In the genomic region with DNA sequence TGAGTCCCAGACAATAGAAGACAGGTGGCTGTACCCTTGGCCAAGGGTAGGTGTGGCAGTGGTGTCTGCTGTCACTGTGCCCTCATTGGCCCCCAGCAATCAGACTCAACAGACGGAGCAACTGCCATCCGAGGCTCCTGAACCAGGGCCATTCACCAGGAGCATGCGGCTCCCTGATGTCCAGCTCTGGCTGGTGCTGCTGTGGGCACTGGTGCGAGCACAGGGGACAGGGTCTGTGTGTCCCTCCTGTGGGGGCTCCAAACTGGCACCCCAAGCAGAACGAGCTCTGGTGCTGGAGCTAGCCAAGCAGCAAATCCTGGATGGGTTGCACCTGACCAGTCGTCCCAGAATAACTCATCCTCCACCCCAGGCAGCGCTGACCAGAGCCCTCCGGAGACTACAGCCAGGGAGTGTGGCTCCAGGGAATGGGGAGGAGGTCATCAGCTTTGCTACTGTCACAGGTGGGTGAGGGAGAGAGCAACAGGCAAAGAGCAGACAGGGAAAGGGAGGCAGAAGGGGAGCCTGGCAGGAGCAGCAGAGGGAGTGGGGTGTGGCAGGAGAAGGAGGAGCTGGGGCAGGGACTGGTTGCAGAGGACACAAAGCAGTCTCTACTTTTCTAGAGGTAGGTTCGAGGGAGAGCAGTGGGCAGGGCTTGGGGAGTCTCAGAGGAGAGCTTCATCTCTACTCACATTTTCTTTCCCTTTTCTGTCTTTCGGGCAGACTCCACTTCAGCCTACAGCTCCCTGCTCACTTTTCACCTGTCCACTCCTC, we compare ENCODE assay signal across 1 cellular context.
TF ChIP-seq lines count a peak whose summit lies in the region.

No MANE protein-coding gene starts in this region.

TF ChIP-seq in endothelial cell of umbilical vein, 7 proteins besides CTCF, POLR2A, EP300 and RAD21:
- TF ChIP-seq POLR2AphosphoS5 (IDR thresholded peaks at IDR 0.05; ENCODE audit: insufficient read depth, low read depth, low read length) (no peak), EZH2 (IDR thresholded peaks at IDR 0.05; ENCODE audit: borderline replicate concordance, low read depth, low read length, severe bottlenecking) (no peak), FOS (IDR thresholded peaks at IDR 0.05; ENCODE audit: borderline replicate concordance, insufficient read depth, low read length) (no peak), MYC (IDR thresholded peaks at IDR 0.05; ENCODE audit: low read depth, low read length) (no peak), GATA2 (IDR thresholded peaks at IDR 0.05; ENCODE audit: insufficient read depth, insufficient read length, low read depth, low read length) (no peak), JUN (IDR thresholded peaks at IDR 0.05; ENCODE audit: borderline replicate concordance, insufficient read depth, insufficient read length, low read depth) (no peak)
- TF ChIP-seq, protein P1, sequence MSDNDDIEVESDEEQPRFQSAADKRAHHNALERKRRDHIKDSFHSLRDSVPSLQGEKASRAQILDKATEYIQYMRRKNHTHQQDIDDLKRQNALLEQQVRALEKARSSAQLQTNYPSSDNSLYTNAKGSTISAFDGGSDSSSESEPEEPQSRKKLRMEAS (IDR thresholded peaks at IDR 0.05; ENCODE audit: insufficient read depth, insufficient read length) = no peak
